ENCODE assay signal across 8 cellular contexts in genomic region chr1:42680921-42681683, GRCh38. TPM values are rescaled to one million over a fixed set of nuclear protein-coding genes. Genes with fewer than 3 reads are reported as not detected.
DNase-seq lines count a peak whose midpoint lies in the region; ATAC-seq and TF ChIP-seq lines count a peak whose summit lies in the region.

No MANE protein-coding gene starts in this region.

- H3K27me3 Mint-ChIP-seq in Calu3 (ENCODE audit: unreplicated experiment) (no peaks in the 10 kb centered on the region), IgD-negative memory B cell (no peaks in the 10 kb centered on the region), WTC11 (ENCODE audit: low read depth) (no peaks in the 10 kb centered on the region; the same call in 1 of the 2 replicates), nephron progenitor cell (ENCODE audit: low read depth, poor library complexity) (no peaks in the 10 kb centered on the region)

- DNase-seq in Calu3 (no peak), WTC11 (ENCODE audit: low spot score) (no peak), nephron progenitor cell (no peak), GDM1 (lab: John Stamatoyannopoulos, UW) (no peak)

- POLR2A ChIA-PET in WTC11 (lab: Charles Lee), result interaction anchor here (2.1 to 2.6 kb wide), 3 partner anchors 10 to 86 kb away, joined by 6 to 20 read pairs (median 9); partner anchors contain the start of genes C1orf50, CLDN19 and P3H1

- peaks cover 3 to 5% of the 10 kb centered on the region in 2 donors for H3K4me1 ChIP-seq in esophagus (ENCODE audit: control insufficient read depth in 2 of 2, insufficient read depth in 2 of 2, low read length in 1 of 2)

- peak overlapping the region; percentile 7 to 88 for H3K27ac ChIP-seq in esophagus (ENCODE audit: low read depth in 2 of 2, low read length in 1 of 2)

- TF ChIP-seq CTCF in Calu3 (IDR thresholded peaks at IDR 0.05; ENCODE audit: unreplicated experiment), result no peak
- TF ChIP-seq CTCF in WTC11 (IDR thresholded peaks at IDR 0.05), result no peak
- no peak for TF ChIP-seq CTCF in nephron progenitor cell (IDR thresholded peaks at IDR 0.05)

- no peaks in the 10 kb centered on the region for H3K9me3 ChIP-seq in esophagus (ENCODE audit: control insufficient read depth in 2 of 2, insufficient read depth in 1 of 2, low read depth in 1 of 2, low read length in 1 of 2)

- H3K36me3 ChIP-seq in esophagus (ENCODE audit: control insufficient read depth in 2 of 2, insufficient read depth in 2 of 2, low read length in 1 of 2), result peaks cover 0 to 3% of the 10 kb centered on the region in 2 donors

- H3K4me1 Mint-ChIP-seq in Calu3 (ENCODE audit: low read depth, unreplicated experiment), result peaks cover 40% of the 10 kb centered on the region
- peaks cover 31 to 41% (median 37%) of the 10 kb centered on the region in 3 donors for H3K4me1 Mint-ChIP-seq in IgD-negative memory B cell
- H3K4me1 Mint-ChIP-seq in WTC11, result peaks cover 37% of the 10 kb centered on the region
- H3K4me1 Mint-ChIP-seq in nephron progenitor cell, result peaks cover 50% of the 10 kb centered on the region

- H3K4me3 Mint-ChIP-seq in Calu3 (ENCODE audit: low read depth, unreplicated experiment) (peak overlapping the region; percentile 80), IgD-negative memory B cell (peak overlapping the region; percentile 92 to 100 (median 98)), WTC11 (peak overlapping the region; percentile 96), nephron progenitor cell (peak overlapping the region; percentile 87)

- WGBS in esophagus, 2 donors, result 4 to 5% methylated on average over 18 of the region's 18 CpGs

- H3K9me3 Mint-ChIP-seq in Calu3 (ENCODE audit: low read depth, unreplicated experiment) (no peaks in the 10 kb centered on the region), IgD-negative memory B cell (peaks cover 0 to 3% (median 0%) of the 10 kb centered on the region in 3 donors), WTC11 (no peaks in the 10 kb centered on the region), nephron progenitor cell (no peaks in the 10 kb centered on the region)

- no peaks in the 10 kb centered on the region for H3K27me3 ChIP-seq in esophagus (ENCODE audit: control insufficient read depth in 1 of 2, insufficient read depth in 2 of 2, low read length in 2 of 2)

- no peak for ATAC-seq in WTC11
- no peak for ATAC-seq in HG02852 (IDR thresholded peaks at IDR 0.05; ENCODE audit: unreplicated experiment)
- no peak for ATAC-seq in HG03159 (IDR thresholded peaks at IDR 0.05; ENCODE audit: unreplicated experiment)

- TSS peak; percentile 94 for BruUV-seq in Calu3 (replicated peaks; lab: Mats Ljungman, UMichigan)

- CTCF ChIA-PET in Calu3 (lab: Charles Lee), result no interaction called here
- CTCF ChIA-PET in WTC11 (lab: Charles Lee), result interaction anchor here (0.9 to 3.1 kb wide), 2 partner anchors 23 to 103 kb away, joined by 4 to 9 read pairs; partner anchors contain the start of gene PPIH

- H3K27ac Mint-ChIP-seq in Calu3 (ENCODE audit: unreplicated experiment) (peak overlapping the region; percentile 99), IgD-negative memory B cell (peak overlapping the region; percentile 99 to 100 (median 100)), WTC11 (peak overlapping the region; percentile 93), nephron progenitor cell (no peak overlapping the region)

- intact Hi-C loops in Calu3 (cut with micrococcal nuclease; ENCODE audit: unreplicated experiment), result no loop called here

- H3K36me3 Mint-ChIP-seq in Calu3 (ENCODE audit: insufficient read depth, unreplicated experiment) (peaks cover 58% of the 10 kb centered on the region), IgD-negative memory B cell (no peaks in the 10 kb centered on the region), WTC11 (peaks cover 27% of the 10 kb centered on the region), nephron progenitor cell (ENCODE audit: low read depth) (peaks cover 17% of the 10 kb centered on the region)

- peak overlapping the region; percentile 66 to 79 for H3K4me3 ChIP-seq in esophagus (ENCODE audit: low read depth in 1 of 2, low read length in 2 of 2)

TF ChIP-seq in WTC11, 78 proteins besides CTCF, POLR2A, EP300 and RAD21 (continues in another document):
- TF ChIP-seq ESRRA (CRISPR knock-in tag; IDR thresholded peaks at IDR 0.05; ENCODE audit: borderline replicate concordance), result no peak
- no peak for TF ChIP-seq GABPB1 (CRISPR knock-in tag; IDR thresholded peaks at IDR 0.05)
- TF ChIP-seq ELF4 (CRISPR knock-in tag; IDR thresholded peaks at IDR 0.05; ENCODE audit: low read depth), result no peak
- TF ChIP-seq STAT6 (CRISPR knock-in tag; conservative IDR thresholded peaks at IDR 0.05; ENCODE audit: low read depth), result no peak
- TF ChIP-seq NFYB (CRISPR knock-in tag; conservative IDR thresholded peaks at IDR 0.05; ENCODE audit: low read depth), result no peak
- TF ChIP-seq ZNF232 (CRISPR knock-in tag; IDR thresholded peaks at IDR 0.05), result no peak
- no peak for TF ChIP-seq TEAD4 (CRISPR knock-in tag; IDR thresholded peaks at IDR 0.05)
- no peak for TF ChIP-seq NR1H2 (CRISPR knock-in tag; IDR thresholded peaks at IDR 0.05)
- TF ChIP-seq ARID4B (CRISPR knock-in tag; IDR thresholded peaks at IDR 0.05; ENCODE audit: borderline replicate concordance), result no peak
- TF ChIP-seq ZNF263 (CRISPR knock-in tag; IDR thresholded peaks at IDR 0.05; ENCODE audit: low read depth), result no peak

RNA-seq across cellular contexts. Expression of gene YBX1, which starts 1.1 kb away (rescaled TPM):
- total RNA-seq in Calu3 (2022) (808 and 937 TPM in 2 replicates), WTC11 (2021) (1,098 to 1,172 TPM (median 1,151 TPM) in 3 replicates)
- polyA plus RNA-seq in IgD-negative memory B cell (116 TPM), esophagus (100 to 1,000 TPM; 381 to 428 TPM)

RNA-seq across cellular contexts. Expression of gene PPIH, which starts 22.9 kb away (rescaled TPM):
- 58.6 and 68.3 TPM in 2 replicates for total RNA-seq in Calu3 (2022)
- polyA plus RNA-seq in IgD-negative memory B cell, result 64.6 TPM
- total RNA-seq in WTC11 (2021), result 68.5 to 73.1 TPM (median 69.3 TPM) in 3 replicates
- 10 to 100 TPM; 44.9 to 48.9 TPM for polyA plus RNA-seq in esophagus

RNA-seq across cellular contexts. Expression of gene CLDN19, which starts 58.9 kb away (rescaled TPM):
- total RNA-seq in Calu3 (2022) (not detected in 2 replicates), WTC11 (2021) (8.1 to 15.9 TPM (median 14.7 TPM) in 3 replicates)
- polyA plus RNA-seq in IgD-negative memory B cell (not detected), esophagus (under 1 TPM in 1 of 2 donors, not detected in 1; 0.04 TPM)
